ENCODE assay signal across 1 cellular context in genomic region chr20:62369508-62370114, GRCh38.
TF ChIP-seq lines count a peak whose summit lies in the region.

No MANE protein-coding gene starts in this region.

TF ChIP-seq in IMR-90, 13 proteins besides CTCF, POLR2A, EP300 and RAD21 (continued from another document):
- TF ChIP-seq USF2 (IDR thresholded peaks at IDR 0.05; ENCODE audit: low read depth, low read length) = no peak
- TF ChIP-seq CHD1 (IDR thresholded peaks at IDR 0.05; ENCODE audit: low read depth, low read length) = no peak
- TF ChIP-seq NFE2L2 (IDR thresholded peaks at IDR 0.05; ENCODE audit: low read depth, low read length) = no peak
- TF ChIP-seq MAZ (IDR thresholded peaks at IDR 0.05; ENCODE audit: borderline replicate concordance, low read depth, low read length) = no peak
- TF ChIP-seq FOS (IDR thresholded peaks at IDR 0.05; ENCODE audit: low read depth, low read length) = no peak
- no peak for TF ChIP-seq BHLHE40 (IDR thresholded peaks at IDR 0.05; ENCODE audit: low read depth, low read length)
- TF ChIP-seq RFX5 (IDR thresholded peaks at IDR 0.05; ENCODE audit: low read depth, low read length) = no peak
- TF ChIP-seq CEBPB (IDR thresholded peaks at IDR 0.05; ENCODE audit: low read depth, low read length) = no peak
- TF ChIP-seq RCOR1 (IDR thresholded peaks at IDR 0.05; ENCODE audit: insufficient replicate concordance, low read length) = no peak
- no peak for TF ChIP-seq MAFK (IDR thresholded peaks at IDR 0.05; ENCODE audit: low read depth, low read length)
- TF ChIP-seq SMC3 (IDR thresholded peaks at IDR 0.05; ENCODE audit: low read depth, low read length) = no peak
TF ChIP-seq in IMR-90: peak in this region for 0.
